In the genomic region with DNA sequence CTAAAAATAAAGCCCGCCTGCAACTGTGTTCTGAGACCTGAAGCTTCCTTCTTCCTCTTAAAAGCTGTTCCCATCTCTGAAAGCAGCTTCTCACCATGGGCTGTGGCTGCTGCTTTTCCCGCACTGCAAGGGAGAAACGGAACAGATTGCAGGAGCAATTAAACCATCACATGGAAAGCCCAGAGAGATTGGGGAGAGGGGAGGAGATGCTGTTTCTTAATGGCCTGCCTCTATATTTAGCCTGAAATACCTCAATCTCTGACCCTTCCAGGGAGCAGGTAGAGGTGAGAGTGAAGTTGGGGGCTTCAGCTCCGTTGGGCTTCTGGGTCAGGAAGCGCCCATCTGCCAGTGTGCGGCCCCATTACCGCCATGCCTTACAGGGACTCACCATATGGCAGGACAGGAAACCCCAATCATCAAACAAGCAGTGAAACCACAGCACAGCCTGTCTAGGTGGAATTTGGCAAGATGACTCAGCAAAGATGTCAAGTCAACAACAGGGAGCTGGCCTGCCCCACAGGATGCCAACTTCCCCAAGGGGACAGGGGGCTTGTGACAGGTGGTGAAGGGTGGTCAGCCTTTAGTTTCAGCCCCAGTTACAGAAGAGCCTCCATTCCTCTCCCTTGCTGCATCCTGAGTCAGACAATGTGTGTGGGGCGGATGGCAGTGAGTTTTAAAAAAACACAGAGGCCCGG, we compare ENCODE assay signal across 9 cellular contexts.
DNase-seq lines count a peak whose midpoint lies in the region; ATAC-seq and TF ChIP-seq lines count a peak whose summit lies in the region.
"Had no signal": no experiment of that assay in that cellular context is flagged by ENCODE, and none has a peak within 500 bp of the region (broad histone marks: within the 10 kb centered on the region; RNA-seq: fewer than 3 reads in every experiment).

No MANE protein-coding gene starts in this region.

- no peak overlapping the region for H3K27ac ChIP-seq in upper lobe of right lung

- intact Hi-C loops in upper lobe of right lung (cut with DNase I): no loop called here

- H3K4me3 Mint-ChIP-seq in activated naive CD8-positive, alpha-beta T cell treated with anti-CD3 and anti-CD28 coated beads for 36 hours: no peak overlapping the region

- DNase-seq in EL (peak; percentile 2), upper lobe of right lung (no peak), Kasumi-1 (lab: John Stamatoyannopoulos, UW) (no peak), NCI-H748 (lab: John Stamatoyannopoulos, UW; ENCODE audit: unreplicated experiment) (no peak), NCI-H1417 (lab: John Stamatoyannopoulos, UW) (no peak)
- peak; percentile 28 for DNase-seq in activated naive CD8-positive, alpha-beta T cell treated with anti-CD3 and anti-CD28 coated beads for 36 hours
- DNase-seq: naive B cell had no signal

- H3K27ac Mint-ChIP-seq in activated naive CD8-positive, alpha-beta T cell treated with anti-CD3 and anti-CD28 coated beads for 36 hours: peak overlapping the region; percentile 21

- H3K9me3 Mint-ChIP-seq in activated naive CD8-positive, alpha-beta T cell treated with anti-CD3 and anti-CD28 coated beads for 36 hours: no peaks in the 10 kb centered on the region

- H3K27me3 ChIP-seq in upper lobe of right lung: no peaks in the 10 kb centered on the region

- TF ChIP-seq CTCF in upper lobe of right lung (IDR thresholded peaks at IDR 0.05): no peak

- no peaks in the 10 kb centered on the region for H3K36me3 ChIP-seq in upper lobe of right lung

- H3K4me1 ChIP-seq in upper lobe of right lung: peaks cover 2% of the 10 kb centered on the region

- no peak overlapping the region for H3K4me3 ChIP-seq in upper lobe of right lung

- no peaks in the 10 kb centered on the region for H3K36me3 Mint-ChIP-seq in activated naive CD8-positive, alpha-beta T cell treated with anti-CD3 and anti-CD28 coated beads for 36 hours
- H3K36me3 Mint-ChIP-seq: naive B cell had no signal

- H3K27me3 Mint-ChIP-seq in activated naive CD8-positive, alpha-beta T cell treated with anti-CD3 and anti-CD28 coated beads for 36 hours: peaks cover 2% of the 10 kb centered on the region

- no peaks in the 10 kb centered on the region for H3K9me3 ChIP-seq in upper lobe of right lung

- ATAC-seq in GM19452 (IDR thresholded peaks at IDR 0.05; ENCODE audit: unreplicated experiment): peak; percentile 55
- peak; percentile 70 for ATAC-seq in HG03571 (IDR thresholded peaks at IDR 0.05; ENCODE audit: unreplicated experiment)
- no peak for ATAC-seq in upper lobe of right lung

- H3K4me1 Mint-ChIP-seq in activated naive CD8-positive, alpha-beta T cell treated with anti-CD3 and anti-CD28 coated beads for 36 hours: peaks cover 19% of the 10 kb centered on the region

Comparison
In these comparisons a context has a peak if more than half of its experiments do, and no peak if none do; other contexts are left out.
1. DNase-seq: peak in EL (single experiment) and activated naive CD8-positive, alpha-beta T cell treated with anti-CD3 and anti-CD28 coated beads for 36 hours (single experiment); none in upper lobe of right lung (single experiment), Kasumi-1 (0 of 2), NCI-H748 (single experiment) and NCI-H1417 (0 of 3).